8 cellular contexts compared by ENCODE assay signal in the genomic region with DNA sequence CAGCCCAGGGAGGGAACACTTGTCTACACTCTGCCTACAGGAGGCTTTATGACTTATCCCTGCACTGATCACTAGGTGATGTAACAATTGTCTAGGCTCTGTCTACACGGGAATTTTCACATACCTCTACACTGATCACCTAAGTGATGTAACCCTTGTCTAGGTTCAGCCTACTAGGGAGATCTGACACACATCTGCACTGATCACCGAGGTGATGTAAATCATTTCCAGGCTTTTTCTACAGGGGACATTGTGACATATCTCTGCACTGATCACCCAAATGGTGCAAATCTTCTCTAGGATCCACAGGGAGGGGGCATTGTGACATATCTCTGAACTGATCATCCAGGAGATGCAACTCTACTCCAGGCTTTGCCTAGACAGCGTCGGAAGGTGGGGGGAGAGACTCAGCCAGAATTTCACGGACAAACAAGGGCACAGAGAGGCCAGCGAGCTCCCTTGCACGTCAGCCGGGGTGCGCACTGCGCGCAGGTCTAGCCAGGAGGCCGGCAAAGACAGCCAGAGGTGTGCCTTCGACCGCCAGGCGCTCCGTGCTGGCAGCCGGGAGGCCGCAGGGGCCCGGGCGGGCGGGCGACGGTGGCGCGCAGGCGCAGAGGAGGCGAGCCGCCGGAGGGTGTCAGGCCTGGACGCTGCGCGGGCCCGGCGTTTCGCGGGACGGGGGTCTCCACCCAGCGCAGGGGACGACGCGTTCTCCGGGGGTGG. TPM values are rescaled to one million over a fixed set of nuclear protein-coding genes. Genes with fewer than 3 reads are reported as not detected.
A peak's percentile ranks its signal among the peaks of the same experiment; 100 is the strongest.
DNase-seq lines count a peak whose midpoint lies in the region; ATAC-seq and TF ChIP-seq lines count a peak whose summit lies in the region.

No MANE protein-coding gene starts in this region.

- H3K4me1 ChIP-seq in lung (ENCODE audit: control insufficient read depth in 2 of 2, insufficient read depth in 2 of 2, low read length in 2 of 2) = peaks cover 0 to 3% of the 10 kb centered on the region in 2 donors

- H3K27ac ChIP-seq in lung (ENCODE audit: low read depth in 1 of 2, low read length in 1 of 2) = peak overlapping the region in 1 of 2 donors; percentile 75

- TF ChIP-seq CTCF in choroid plexus epithelial cell (conservative IDR thresholded peaks at IDR 0.05; ENCODE audit: low read depth, low read length) (no peak), lung (IDR thresholded peaks at IDR 0.05; ENCODE audit: control extremely low read depth, extremely low read depth) (no peak), omental fat pad (IDR thresholded peaks at IDR 0.05) (no peak)

- WGBS in lung, 2 donors = 21 to 29% methylated on average over 42 of the region's 42 CpGs

- ATAC-seq in lung (ENCODE audit: insufficient read depth, low FRiP score) = no peak
- no peak for ATAC-seq in omental fat pad (ENCODE audit: low FRiP score)

- H3K27me3 ChIP-seq in lung (ENCODE audit: control insufficient read depth, insufficient read depth) = peaks cover 5% of the 10 kb centered on the region

- H3K9me3 ChIP-seq in lung (ENCODE audit: control insufficient read depth in 2 of 2, insufficient read depth in 1 of 2, low read length in 1 of 2) = peaks cover 0 to 6% of the 10 kb centered on the region in 2 donors

- DNase-seq in activated gamma-delta T cell treated with Interleukin-2 at 50 U/mL for 16 hours (peak; percentile 69), activated gamma-delta T cell (lab: John Stamatoyannopoulos, UW) (no peak), T-helper 2 cell (peak; percentile 44 to 79 (median 67)), choroid plexus epithelial cell (ENCODE audit: low read depth) (peak; percentile 43), lung (ENCODE audit: low spot score) (peak; percentile 59), NCI-H526 (lab: John Stamatoyannopoulos, UW) (no peak), omental fat pad (ENCODE audit: low spot score) (no peak)
- peak; percentile 62 for DNase-seq in stimulated activated CD8-positive, alpha-beta memory T cell treated with anti-CD3 and anti-CD28 coated beads, Interleukin-12 subunit alpha, Interleukin-12 subunit beta, amount 100 ng/mL, for 4 hours (ENCODE audit: low read depth)

- no peaks in the 10 kb centered on the region for H3K36me3 ChIP-seq in lung (ENCODE audit: control insufficient read depth in 2 of 2, insufficient read depth in 2 of 2, low read length in 2 of 2)

- H3K4me3 ChIP-seq in choroid plexus epithelial cell (ENCODE audit: low read depth, low read length) (peak overlapping the region; percentile 37), lung (no peak overlapping the region)

RNA-seq across cellular contexts. Expression of a gene that starts 46.9 kb away (rescaled TPM):
- total RNA-seq in lung = 10 to 100 TPM; 39.8 to 41.2 TPM
- 10 to 100 TPM; 22.8 to 23.5 TPM for polyA plus RNA-seq in lung
- 10 to 100 TPM; 31.4 to 57.5 (median 39.5) TPM for total RNA-seq in omental fat pad

Comparison
In these comparisons a context has a peak if more than half of its experiments do, and no peak if none do; other contexts are left out.
1. DNase-seq: peak in activated gamma-delta T cell treated with Interleukin-2 at 50 U/mL for 16 hours (single experiment), T-helper 2 cell (5 of 5), choroid plexus epithelial cell (single experiment), lung (single experiment) and stimulated activated CD8-positive, alpha-beta memory T cell treated with anti-CD3 and anti-CD28 coated beads, Interleukin-12 subunit alpha, Interleukin-12 subunit beta, amount 100 ng/mL, for 4 hours (single experiment); none in activated gamma-delta T cell (single experiment), NCI-H526 (0 of 2) and omental fat pad (single experiment).